In genomic region chr10:89221919-89222318, GRCh38 we compare ENCODE assay signal across 15 cellular contexts.
"Had no signal": no experiment of that assay in that cellular context is flagged by ENCODE, and none has a peak within 500 bp of the region (broad histone marks: within the 10 kb centered on the region; RNA-seq: fewer than 3 reads in every experiment).

No MANE protein-coding gene starts in this region.

- H3K9ac ChIP-seq: neural progenitor cell had no signal

- H3K4me3 ChIP-seq: lower lobe of right lung, neural progenitor cell, spleen, thyroid gland, upper lobe of right lung had no signal

- DNase-seq: activated CD4-positive, alpha-beta memory T cell treated with anti-CD3 and anti-CD28 coated beads for 36 hours; activated CD4-positive, alpha-beta T cell treated with anti-CD3 and anti-CD28 coated beads for 4 hours; activated CD4-positive, CD25-positive, alpha-beta regulatory T cell; activated effector memory CD4-positive, alpha-beta T cell treated with anti-CD3 and anti-CD28 coated beads, Interleukin-2, amount 50 U/mL, for 16 hours; foreskin melanocyte; kidney; lower lobe of right lung; naive thymus-derived CD4-positive, alpha-beta T cell; retina; spleen; stimulated activated CD4-positive, alpha-beta T cell treated with anti-CD3 and anti-CD28 coated beads, Interleukin-4, amount 100 ng/mL, for 1 hour; stimulated activated naive CD4-positive, alpha-beta T cell; thyroid gland; upper lobe of right lung had no signal

- H3K27ac ChIP-seq: lower lobe of right lung, neural progenitor cell, spleen, thyroid gland, upper lobe of right lung had no signal

- ATAC-seq: lower lobe of right lung; naive thymus-derived CD4-positive, alpha-beta T cell; upper lobe of right lung had no signal

- H3K36me3 ChIP-seq: neural progenitor cell, thyroid gland had no signal

- H3K9me3 ChIP-seq: lower lobe of right lung, spleen, thyroid gland, upper lobe of right lung had no signal

- H3K27me3 ChIP-seq: neural progenitor cell, spleen, thyroid gland, upper lobe of right lung had no signal
